23 cellular contexts compared by ENCODE assay signal in genomic region chr1:190578531-190578930, GRCh38.
"Had no signal": no experiment of that assay in that cellular context is flagged by ENCODE, and none has a peak within 500 bp of the region (broad histone marks: within the 10 kb centered on the region; RNA-seq: fewer than 3 reads in every experiment).

No MANE protein-coding gene starts in this region.

- H2AFZ ChIP-seq: neural progenitor cell had no signal

- H3K4me1 ChIP-seq: esophagus muscularis mucosa, neural progenitor cell, testis had no signal

- H3K9me3 ChIP-seq: esophagus muscularis mucosa, mucosa of descending colon, ovary, testis had no signal

- ATAC-seq: activated CD8-positive, alpha-beta memory T cell treated with anti-CD3 and anti-CD28 coated beads, Interleukin-2, amount 10 ng/mL, durations not matched to agents 7 days and 5 days; left ventricle myocardium superior; mucosa of descending colon; sciatic nerve; stimulated activated memory B cell treated with anti-CD40 and anti-IgM and Interleukin-4, amounts not matched to agents 10 μg/mL and 1 μg/mL and 100 μg/mL, for 72 hours; WTC11 had no signal

- H3K27ac ChIP-seq: brain microvascular endothelial cell, esophagus muscularis mucosa, neural progenitor cell, ovary had no signal

- H3K27me3 ChIP-seq: brain microvascular endothelial cell, esophagus muscularis mucosa, testis had no signal

- H3K4me2 ChIP-seq: neural progenitor cell, smooth muscle cell had no signal

- H3K36me3 ChIP-seq: brain microvascular endothelial cell, esophagus muscularis mucosa, neural progenitor cell, ovary had no signal

- DNase-seq: activated CD4-positive, alpha-beta memory T cell treated with anti-CD3 and anti-CD28 coated beads, Interleukin-2, amount 10 ng/mL, durations not matched to agents 7 days and 5 days; activated CD4-positive, alpha-beta T cell treated with anti-CD3 and anti-CD28 coated beads for 4 hours; activated CD8-positive, alpha-beta memory T cell treated with anti-CD3 and anti-CD28 coated beads, Interleukin-2, amount 10 ng/mL, durations not matched to agents 7 days and 5 days; activated naive CD4-positive, alpha-beta T cell; activated naive CD8-positive, alpha-beta T cell treated with anti-CD3 and anti-CD28 coated beads, Interleukin-2, amount 10 ng/mL, durations not matched to agents 7 days and 5 days; brain microvascular endothelial cell; central memory CD4-positive, alpha-beta T cell; cortex of kidney; effector CD8-positive, alpha-beta T cell; left ventricle myocardium superior; mucosa of descending colon; naive B cell; ovary; stimulated activated CD4-positive, alpha-beta T cell treated with anti-CD3 and anti-CD28 coated beads, Interleukin-4, amount 100 ng/mL, for 24 hours; SW 1271; T-helper 2 cell; testis had no signal

- H3K4me3 ChIP-seq: esophagus muscularis mucosa, mucosa of descending colon, neural progenitor cell, ovary, smooth muscle cell, testis had no signal
